Comparison of ENCODE assay signal across 8 cellular contexts in genomic region chr12:104958009-104958945, GRCh38. TPM values are rescaled to one million over a fixed set of nuclear protein-coding genes. Genes with fewer than 3 reads are reported as not detected.
DNase-seq lines count a peak whose midpoint lies in the region; ATAC-seq and TF ChIP-seq lines count a peak whose summit lies in the region.

SLC41A2 (minus strand) TSS chr12:104958290; CDS start chr12:104928527, 29,763 bp downstream.

- peak; percentile 95 for DNase-seq in GM10266 (ENCODE audit: extremely low spot score)
- peak; percentile 95 for DNase-seq in H7
- DNase-seq in LoVo (ENCODE audit: low spot score), result peak; percentile 87
- peak; percentile 92 for DNase-seq in SW480 (ENCODE audit: low spot score)
- peak; percentile 80 to 96 (median 94) for DNase-seq in adrenal gland
- DNase-seq in left cardiac atrium, result peak; percentile 87
- DNase-seq in progenitor cell of endocrine pancreas (ENCODE audit: low spot score, unreplicated experiment), result peak; percentile 72
- DNase-seq in upper lobe of right lung, result peak; percentile 92

- peaks cover 11% of the 10 kb centered on the region for H3K27me3 ChIP-seq in H7 (ENCODE audit: control insufficient read depth, insufficient read depth, low read length)
- H3K27me3 ChIP-seq in adrenal gland, result no peaks in the 10 kb centered on the region
- H3K27me3 ChIP-seq in upper lobe of right lung, result no peaks in the 10 kb centered on the region

- H3K4me3 ChIP-seq in H7 (ENCODE audit: insufficient read depth, low read depth, low read length), result peak within 1 kb of the TSS; percentile 78
- peak within 1 kb of the TSS in 3 of 4 donors; percentile 52 to 97 (median 54) for H3K4me3 ChIP-seq in adrenal gland
- H3K4me3 ChIP-seq in upper lobe of right lung, result peak within 1 kb of the TSS; percentile 71

- H3K4me1 Mint-ChIP-seq in progenitor cell of endocrine pancreas (ENCODE audit: low read depth), result peaks cover 6% of the 10 kb centered on the region

- intact Hi-C loops in adrenal gland (cut with DNase I) (no loop called here), left cardiac atrium (cut with DNase I) (no loop called here), upper lobe of right lung (cut with DNase I) (no loop called here)

- H3K9me3 ChIP-seq in adrenal gland (replicated peaks in 1 of 3) (no peaks in the 10 kb centered on the region), upper lobe of right lung (no peaks in the 10 kb centered on the region)

- peaks cover 65% of the 10 kb centered on the region for H3K27me3 Mint-ChIP-seq in progenitor cell of endocrine pancreas

- TF ChIP-seq POLR2A in adrenal gland (IDR thresholded peaks at IDR 0.05), result peak; percentile 41 to 66

- H3K27ac ChIP-seq in adrenal gland (peak within 1 kb of the TSS; percentile 51 to 98 (median 89)), upper lobe of right lung (peak within 1 kb of the TSS; percentile 69)

- H3K27ac Mint-ChIP-seq in progenitor cell of endocrine pancreas, result peak within 1 kb of the TSS; percentile 89

- no peaks in the 10 kb centered on the region for H3K36me3 Mint-ChIP-seq in progenitor cell of endocrine pancreas (ENCODE audit: insufficient read depth)

- H3K36me3 ChIP-seq in H7 (replicated peaks; ENCODE audit: control insufficient read depth, insufficient read depth, low read length) (no peaks in the 10 kb centered on the region), adrenal gland (replicated peaks in 1 of 2) (no peaks in the 10 kb centered on the region), upper lobe of right lung (no peaks in the 10 kb centered on the region)

- TF ChIP-seq CTCF in GM10266 (IDR thresholded peaks at IDR 0.05; ENCODE audit: control insufficient read depth, insufficient read depth, low read depth, missing control alignments) (peak; percentile 25), adrenal gland (IDR thresholded peaks at IDR 0.05) (peak in 3 of 6 experiments; percentile 11 to 55 (median 40)), progenitor cell of endocrine pancreas (IDR thresholded peaks at IDR 0.05; ENCODE audit: unreplicated experiment) (no peak), upper lobe of right lung (IDR thresholded peaks at IDR 0.05) (no peak)

- H3K4me3 Mint-ChIP-seq in progenitor cell of endocrine pancreas (ENCODE audit: low read depth), result peak within 1 kb of the TSS; percentile 78

- H3K9me3 Mint-ChIP-seq in progenitor cell of endocrine pancreas (ENCODE audit: low read depth), result no peaks in the 10 kb centered on the region

- H3K4me1 ChIP-seq in adrenal gland (replicated peaks in 1 of 2), result peaks cover 14 to 21% of the 10 kb centered on the region in 2 donors
- H3K4me1 ChIP-seq in upper lobe of right lung, result peaks cover 9% of the 10 kb centered on the region

- WGBS in adrenal gland, 4 donors, result 0 to 5% (median 1%) methylated on average over 7 to 87 of the region's 87 CpGs

- ATAC-seq in left cardiac atrium, result peak; percentile 93 to 96
- ATAC-seq in upper lobe of right lung, result peak; percentile 94

RNA-seq across cellular contexts. Expression of gene SLC41A2, which starts in this region (rescaled TPM):
- total RNA-seq in H7 (2014; rRNA removed; shearing (Covaris generic)), result 1.00 and 1.9 TPM in 2 replicates
- total RNA-seq in adrenal gland (10 to 100 TPM; 23.1 to 54.7 (median 37.3) TPM), left cardiac atrium (10 to 100 TPM; 11.7 to 12.0 TPM), progenitor cell of endocrine pancreas (7.6 and 8.9 TPM in 2 replicates), upper lobe of right lung (28.6 TPM)
- 10 to 100 TPM in 1 of 3 donors, 1 to 10 TPM in 2; 3.0 to 33.9 (median 6.4) TPM for polyA plus RNA-seq in adrenal gland

Comparison
In these comparisons a context has a peak if more than half of its experiments do, and no peak if none do; other contexts are left out.
1. Peak in every context shown above with its lines: DNase-seq, ATAC-seq, H3K4me3 ChIP-seq and H3K27ac ChIP-seq.